Comparison of ENCODE assay signal across 10 cellular contexts in genomic region chr18:55318864-55319516, GRCh38.
A peak's percentile ranks its signal among the peaks of the same experiment; 100 is the strongest.
DNase-seq lines count a peak whose midpoint lies in the region; ATAC-seq and TF ChIP-seq lines count a peak whose summit lies in the region.
"Had no signal": no experiment of that assay in that cellular context is flagged by ENCODE, and none has a peak within 500 bp of the region (broad histone marks: within the 10 kb centered on the region; RNA-seq: fewer than 3 reads in every experiment).

No MANE protein-coding gene starts in this region.

- no peak for TF ChIP-seq CTCF in esophagus muscularis mucosa (IDR thresholded peaks at IDR 0.05)

- peak; percentile 30 for DNase-seq in GF-D8 (lab: John Stamatoyannopoulos, UW)
- DNase-seq in NCI-H2171 (lab: John Stamatoyannopoulos, UW), result peak; percentile 17
- no peak for DNase-seq in esophagus muscularis mucosa (ENCODE audit: extremely low spot score)
- peak; percentile 36 for DNase-seq in skeletal muscle cell (ENCODE audit: low read depth)
- no peak for DNase-seq in nucleus accumbens (lab: John Stamatoyannopoulos, UW)
- no peak for DNase-seq in stimulated activated CD4-positive, alpha-beta T cell treated with anti-CD3 and anti-CD28 coated beads, Interleukin-2, amount 100 ng/mL, for 48 hours
- DNase-seq in amniotic stem cell (lab: John Stamatoyannopoulos, UW), result no peak
- DNase-seq: activated T-cell treated with anti-CD3 and anti-CD28 coated beads, Interleukin-2, amount 50 U/mL, for 4 hours had no signal

- peak overlapping the region; percentile 88 to 94 (median 91) for H3K27ac ChIP-seq in esophagus muscularis mucosa (replicated peaks in 1 of 4)

- ATAC-seq in HG02798 (IDR thresholded peaks at IDR 0.05; ENCODE audit: poor library complexity, unreplicated experiment), result no peak
- ATAC-seq: activated T-cell treated with anti-CD3 and anti-CD28 coated beads, Interleukin-2, amount 50 U/mL, for 4 hours; Panc1 had no signal

- 47% methylated on average over 4 of the region's 4 CpGs for WGBS in esophagus muscularis mucosa

- H3K9me3 ChIP-seq in esophagus muscularis mucosa, result no peaks in the 10 kb centered on the region

- no peak for TF ChIP-seq POLR2A in esophagus muscularis mucosa (IDR thresholded peaks at IDR 0.05; ENCODE audit: low read depth)

- H3K4me3 ChIP-seq in esophagus muscularis mucosa, result peak overlapping the region; percentile 60 to 77 (median 65)
- H3K4me3 ChIP-seq in skeletal muscle cell (ENCODE audit: low read depth, low read length), result peak overlapping the region; percentile 18

- intact Hi-C loops in esophagus muscularis mucosa (cut with DNase I), result no loop called here

- H3K4me1 ChIP-seq in esophagus muscularis mucosa, result peaks cover 29 to 63% (median 48%) of the 10 kb centered on the region in 4 donors

- no peaks in the 10 kb centered on the region for H3K36me3 ChIP-seq in esophagus muscularis mucosa

- TF ChIP-seq EP300 in esophagus muscularis mucosa (IDR thresholded peaks at IDR 0.05), result no peak

- no peaks in the 10 kb centered on the region for H3K27me3 ChIP-seq in esophagus muscularis mucosa

Comparison
In these comparisons a context has a peak if more than half of its experiments do, and no peak if none do; other contexts are left out.
1. DNase-seq: peak in GF-D8 (single experiment), NCI-H2171 (single experiment) and skeletal muscle cell (single experiment); none in esophagus muscularis mucosa (single experiment), nucleus accumbens (0 of 56), stimulated activated CD4-positive, alpha-beta T cell treated with anti-CD3 and anti-CD28 coated beads, Interleukin-2, amount 100 ng/mL, for 48 hours (0 of 2) and amniotic stem cell (single experiment).